ENCODE assay signal across 24 cellular contexts in the genomic region with DNA sequence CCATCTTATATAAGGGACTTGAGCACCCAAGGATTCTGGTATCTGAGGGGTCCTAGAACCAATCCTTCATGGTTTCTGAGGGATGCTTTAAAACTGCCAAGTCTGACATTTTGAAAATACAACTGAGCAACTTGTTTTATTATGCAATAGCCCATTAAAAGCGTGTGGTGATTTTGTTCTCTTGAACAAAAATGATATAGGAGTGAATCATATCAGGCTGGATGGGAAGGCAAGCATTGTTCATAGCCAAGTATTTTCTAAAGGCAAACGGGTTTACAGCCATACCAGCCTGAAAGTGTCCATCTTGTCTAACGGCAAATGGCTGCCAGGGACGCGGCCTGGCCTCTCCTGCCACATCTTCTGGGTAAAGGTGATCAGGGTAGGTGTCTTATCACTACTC. TPM values are rescaled to one million over a fixed set of nuclear protein-coding genes. Genes with fewer than 3 reads are reported as not detected.
DNase-seq lines count a peak whose midpoint lies in the region; ATAC-seq and TF ChIP-seq lines count a peak whose summit lies in the region.
"Had no signal": no experiment of that assay in that cellular context is flagged by ENCODE, and none has a peak within 500 bp of the region (broad histone marks: within the 10 kb centered on the region; RNA-seq: fewer than 3 reads in every experiment).

No MANE protein-coding gene starts in this region.

- H2AFZ ChIP-seq in mesenchymal stem cell (ENCODE audit: low read depth, low read length): no peak overlapping the region

- H3K27me3 Mint-ChIP-seq in natural killer cell (ENCODE audit: low read depth in 2 of 2): no peaks in the 10 kb centered on the region
- H3K27me3 Mint-ChIP-seq: activated CD8-positive, alpha-beta T cell treated with anti-CD3 and anti-CD28 coated beads for 36 hours; activated naive CD4-positive, alpha-beta T cell treated with anti-CD3 and anti-CD28 coated beads, Interleukin-2, amount 10 ng/mL, durations not matched to agents 7 days and 5 days had no signal

- no peak overlapping the region for H4K91ac ChIP-seq in mesenchymal stem cell (ENCODE audit: low read length)

- no peaks in the 10 kb centered on the region for H3K9me3 Mint-ChIP-seq in natural killer cell
- H3K9me3 Mint-ChIP-seq: activated CD8-positive, alpha-beta T cell treated with anti-CD3 and anti-CD28 coated beads for 36 hours; activated naive CD4-positive, alpha-beta T cell treated with anti-CD3 and anti-CD28 coated beads, Interleukin-2, amount 10 ng/mL, durations not matched to agents 7 days and 5 days; CD8-positive, alpha-beta T cell; WTC11 had no signal

- H3K27me3 ChIP-seq in mesenchymal stem cell (ENCODE audit: control insufficient read depth in 1 of 2, insufficient read depth in 1 of 2, low read length in 2 of 2): no peaks in the 10 kb centered on the region
- H3K27me3 ChIP-seq: body of pancreas, heart left ventricle, spleen had no signal

- H3K4me1 ChIP-seq in mesenchymal stem cell (ENCODE audit: control insufficient read depth, insufficient read depth, low read depth, low read length): peaks cover 2% of the 10 kb centered on the region
- H3K4me1 ChIP-seq: body of pancreas had no signal

- TF ChIP-seq CTCF in AG09309 (IDR thresholded peaks at IDR 0.05; ENCODE audit: control insufficient read depth, insufficient read depth, low read depth, low read length, missing control alignments) (no peak), choroid plexus epithelial cell (conservative IDR thresholded peaks at IDR 0.05; ENCODE audit: low read depth, low read length) (no peak), natural killer cell (IDR thresholded peaks at IDR 0.05) (no peak)

- no peak overlapping the region for H3K27ac Mint-ChIP-seq in natural killer cell
- H3K27ac Mint-ChIP-seq: activated CD8-positive, alpha-beta T cell treated with anti-CD3 and anti-CD28 coated beads for 36 hours; activated naive CD4-positive, alpha-beta T cell treated with anti-CD3 and anti-CD28 coated beads, Interleukin-2, amount 10 ng/mL, durations not matched to agents 7 days and 5 days; CD8-positive, alpha-beta T cell; WTC11 had no signal

- 86% methylated on average over 5 of the region's 5 CpGs for WGBS in mesenchymal stem cell

- H4K8ac ChIP-seq in mesenchymal stem cell (ENCODE audit: low read length): no peak overlapping the region

- no peak overlapping the region for H2BK12ac ChIP-seq in mesenchymal stem cell (ENCODE audit: low read length in 2 of 2)

- H2BK5ac ChIP-seq in mesenchymal stem cell (ENCODE audit: low read depth, low read length, poor library complexity, severe bottlenecking): no peak overlapping the region

- ATAC-seq in natural killer cell: no peak
- ATAC-seq: activated CD8-positive, alpha-beta T cell treated with anti-CD3 and anti-CD28 coated beads for 36 hours; body of pancreas; CD8-positive, alpha-beta T cell; heart left ventricle; left ventricle myocardium superior; mucosa of descending colon; WTC11 had no signal

- no peaks in the 10 kb centered on the region for H3K36me3 Mint-ChIP-seq in natural killer cell

- intact Hi-C loops in natural killer cell (cut with micrococcal nuclease): no loop called here

- H3K18ac ChIP-seq in mesenchymal stem cell (ENCODE audit: low read depth in 1 of 2, low read length in 2 of 2): no peak overlapping the region

- peaks cover 12% of the 10 kb centered on the region for H3K79me1 ChIP-seq in mesenchymal stem cell (replicated peaks; ENCODE audit: low read length, poor library complexity, severe bottlenecking)

- no peak overlapping the region for H3K4me3 Mint-ChIP-seq in natural killer cell
- H3K4me3 Mint-ChIP-seq: activated CD8-positive, alpha-beta T cell treated with anti-CD3 and anti-CD28 coated beads for 36 hours; activated naive CD4-positive, alpha-beta T cell treated with anti-CD3 and anti-CD28 coated beads, Interleukin-2, amount 10 ng/mL, durations not matched to agents 7 days and 5 days; CD8-positive, alpha-beta T cell; WTC11 had no signal

- no peaks in the 10 kb centered on the region for H3K9me3 ChIP-seq in mesenchymal stem cell (ENCODE audit: control insufficient read depth, low read length)
- H3K9me3 ChIP-seq: body of pancreas, mucosa of descending colon, spleen had no signal

- no peak overlapping the region for H3K14ac ChIP-seq in mesenchymal stem cell (ENCODE audit: low read length in 2 of 2)

- H2BK15ac ChIP-seq in mesenchymal stem cell (ENCODE audit: low read depth, poor library complexity, severe bottlenecking): no peak overlapping the region

- H3K9ac ChIP-seq in mesenchymal stem cell (ENCODE audit: low read length): peak overlapping the region; percentile 31

- peak overlapping the region; percentile 8 for H2AK5ac ChIP-seq in mesenchymal stem cell (ENCODE audit: low read length, severe bottlenecking)

- H3K4me1 Mint-ChIP-seq in natural killer cell: no peaks in the 10 kb centered on the region
- H3K4me1 Mint-ChIP-seq: WTC11 had no signal

- H2BK120ac ChIP-seq in mesenchymal stem cell (ENCODE audit: low read depth, low read length): no peak overlapping the region

- H3K4me2 ChIP-seq in mesenchymal stem cell (ENCODE audit: low read length, poor library complexity, severe bottlenecking): no peak overlapping the region

- no peak overlapping the region for H3K27ac ChIP-seq in mesenchymal stem cell (ENCODE audit: low read length, poor library complexity, severe bottlenecking)
- H3K27ac ChIP-seq: body of pancreas, heart left ventricle, spleen had no signal

- DNase-seq in AG09309 (ENCODE audit: low read depth): peak; percentile 74
- DNase-seq in LHCN-M2 (ENCODE audit: low read depth): peak; percentile 81
- DNase-seq in choroid plexus epithelial cell (ENCODE audit: low read depth): peak; percentile 73
- DNase-seq in mesenchymal stem cell: no peak
- no peak for DNase-seq in T-helper 9 cell
- no peak for DNase-seq in stimulated activated naive CD4-positive, alpha-beta T cell treated with Interleukin-2 at 50 U/mL for 16 hours (lab: John Stamatoyannopoulos, UW)
- DNase-seq in natural killer cell: no peak
- no peak for DNase-seq in activated CD4-positive, alpha-beta T cell treated with anti-CD3 and anti-CD28 coated beads for 4 hours
- DNase-seq: ACHN; activated CD8-positive, alpha-beta T cell treated with anti-CD3 and anti-CD28 coated beads for 36 hours; activated naive CD4-positive, alpha-beta T cell treated with anti-CD3 and anti-CD28 coated beads, Interleukin-2, amount 10 ng/mL, durations not matched to agents 7 days and 5 days; activated T-cell treated with anti-CD3 and anti-CD28 coated beads, Interleukin-2, amount 50 U/mL, for 1 hour; body of pancreas; CD8-positive, alpha-beta T cell; DND-41; heart left ventricle; Karpas-422; left ventricle myocardium superior; mucosa of descending colon; NCI-H69; SIG-M5; spleen; stimulated activated CD4-positive, alpha-beta T cell treated with anti-CD3 and anti-CD28 coated beads, Interleukin-4, amount 100 ng/mL, for 4 hours had no signal

- no peak overlapping the region for H3K4ac ChIP-seq in mesenchymal stem cell (ENCODE audit: low read depth in 1 of 2, low read length in 2 of 2)

- no peak overlapping the region for H3K23ac ChIP-seq in mesenchymal stem cell (ENCODE audit: low read length in 2 of 2)

- H3K36me3 ChIP-seq in mesenchymal stem cell (ENCODE audit: control insufficient read depth in 1 of 2, insufficient read depth in 2 of 2, low read depth in 1 of 2, low read length in 2 of 2): peaks cover 18 to 61% of the 10 kb centered on the region in 2 experiments

- H3K4me3 ChIP-seq in AG09309 (ENCODE audit: control insufficient read depth, low read depth, low read length): no peak overlapping the region
- H3K4me3 ChIP-seq in choroid plexus epithelial cell (ENCODE audit: low read depth, low read length): no peak overlapping the region
- no peak overlapping the region for H3K4me3 ChIP-seq in mesenchymal stem cell (ENCODE audit: insufficient read depth in 1 of 2, low read depth in 1 of 2, low read length in 2 of 2)
- H3K4me3 ChIP-seq: body of pancreas, heart left ventricle, mucosa of descending colon, spleen had no signal

RNA-seq across cellular contexts. Expression of gene RPP38, which starts 23.4 kb away (rescaled TPM):
- total RNA-seq in LHCN-M2 (2014; rRNA removed): 14.3 and 15.1 TPM in 2 replicates
- 12.3 TPM for polyA plus RNA-seq in LHCN-M2 (2012)
- polyA plus RNA-seq in mesenchymal stem cell (2013, experiment 1 of 2): 22.1 TPM
- polyA plus RNA-seq in mesenchymal stem cell (2013, experiment 2 of 2): 21.2 TPM
- total RNA-seq in natural killer cell: 10 to 100 TPM in 1 of 3 donors, 1 to 10 TPM in 2; 7.5 to 12.7 (median 8.4) TPM

RNA-seq across cellular contexts. Expression of gene ACBD7, which starts 31.9 kb away (rescaled TPM):
- total RNA-seq in LHCN-M2 (2014; rRNA removed): 2.0 and 2.1 TPM in 2 replicates
- 1.3 TPM for polyA plus RNA-seq in LHCN-M2 (2012)
- polyA plus RNA-seq in mesenchymal stem cell (2013, experiment 1 of 2): 0.07 TPM
- not detected for polyA plus RNA-seq in mesenchymal stem cell (2013, experiment 2 of 2)
- total RNA-seq in natural killer cell: 1 to 10 TPM in 1 of 3 donors, under 1 TPM in 1, not detected in 1; 0.48 to 1.8 TPM
- total RNA-seq: body of pancreas, left ventricle myocardium superior had no signal

RNA-seq across cellular contexts. Expression of gene NMT2, which starts 48.0 kb away (rescaled TPM):
- 44.8 and 50.3 TPM in 2 replicates for total RNA-seq in LHCN-M2 (2014; rRNA removed)
- 31.1 TPM for polyA plus RNA-seq in LHCN-M2 (2012)
- polyA plus RNA-seq in mesenchymal stem cell (2013, experiment 1 of 2): 14.5 TPM
- polyA plus RNA-seq in mesenchymal stem cell (2013, experiment 2 of 2): 14.9 TPM
- 10 to 100 TPM; 18.9 to 34.9 (median 28.8) TPM for total RNA-seq in natural killer cell

Comparison
In these comparisons a context has a peak if more than half of its experiments do, and no peak if none do; other contexts are left out.
1. DNase-seq: peak in AG09309 (single experiment), LHCN-M2 (single experiment) and choroid plexus epithelial cell (single experiment); none in mesenchymal stem cell (single experiment), T-helper 9 cell (single experiment), stimulated activated naive CD4-positive, alpha-beta T cell treated with Interleukin-2 at 50 U/mL for 16 hours (single experiment), natural killer cell (single experiment) and activated CD4-positive, alpha-beta T cell treated with anti-CD3 and anti-CD28 coated beads for 4 hours (0 of 2).